In the genomic region with DNA sequence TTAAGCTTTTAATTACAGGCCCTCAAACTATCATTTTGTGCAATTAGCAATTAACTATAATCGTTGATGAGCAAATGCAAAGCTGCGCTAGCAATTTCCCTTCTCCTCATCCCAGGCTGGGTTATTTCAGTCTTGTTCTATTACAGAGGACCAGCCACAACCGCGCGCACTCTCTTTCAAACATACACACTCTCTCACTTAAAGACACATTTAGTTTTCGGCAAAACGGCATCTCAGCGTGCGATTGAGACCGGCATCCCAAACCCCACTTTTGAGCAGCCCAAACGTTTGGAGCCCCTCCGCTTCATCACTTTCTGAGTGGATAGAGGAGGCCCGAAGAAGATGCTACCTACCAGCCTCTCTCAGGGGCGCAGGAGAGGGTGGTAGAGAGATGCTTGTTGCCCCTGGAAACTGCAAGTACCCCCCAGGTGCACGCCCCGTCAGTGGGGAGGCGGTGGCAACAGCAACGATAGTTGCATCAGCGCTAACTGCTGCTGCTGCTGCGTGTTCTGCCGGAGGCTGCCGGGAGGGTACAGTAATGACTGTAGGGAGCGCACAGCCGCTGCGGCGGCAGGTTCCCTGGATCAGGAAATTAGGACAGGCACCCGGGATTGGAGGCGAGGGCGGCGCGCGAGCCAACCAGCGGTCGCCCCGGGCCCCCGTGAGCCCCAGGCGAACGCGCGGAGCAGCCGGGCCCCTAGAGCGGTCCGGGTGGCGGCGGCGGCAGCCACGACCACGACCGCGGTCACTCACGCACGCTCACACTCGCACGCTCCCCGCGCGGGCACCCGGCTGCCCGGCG, we compare ENCODE assay signal across 8 cellular contexts. TPM values are rescaled to one million over a fixed set of nuclear protein-coding genes. Genes with fewer than 3 reads are reported as not detected.
DNase-seq lines count a peak whose midpoint lies in the region; ATAC-seq and TF ChIP-seq lines count a peak whose summit lies in the region.

No MANE protein-coding gene starts in this region.

- no peaks in the 10 kb centered on the region for H3K36me3 ChIP-seq in CD4-positive, alpha-beta memory T cell (ENCODE audit: insufficient read depth, low read length)
- H3K36me3 ChIP-seq in HUES6 (ENCODE audit: control insufficient read depth, insufficient read depth, low read length), result no peaks in the 10 kb centered on the region
- peaks cover 12% of the 10 kb centered on the region for H3K36me3 ChIP-seq in NT2/D1 (ENCODE audit: insufficient read depth, insufficient read length, low read length)
- H3K36me3 ChIP-seq in thoracic aorta, result no peaks in the 10 kb centered on the region

- H3K4me1 ChIP-seq in CD4-positive, alpha-beta memory T cell (ENCODE audit: insufficient read depth, low read length), result peaks cover 18% of the 10 kb centered on the region
- H3K4me1 ChIP-seq in HUES6 (ENCODE audit: control insufficient read depth, insufficient read depth, low read length), result peaks cover 18% of the 10 kb centered on the region
- no peaks in the 10 kb centered on the region for H3K4me1 ChIP-seq in NT2/D1 (ENCODE audit: insufficient read depth, insufficient read length)
- peaks cover 0 to 10% of the 10 kb centered on the region in 2 donors for H3K4me1 ChIP-seq in thoracic aorta (ENCODE audit: control insufficient read depth in 1 of 2, low read depth in 2 of 2)

- TF ChIP-seq CTCF in fibroblast of villous mesenchyme (IDR thresholded peaks at IDR 0.05; ENCODE audit: insufficient read depth, low read depth, low read length), result no peak
- no peak for TF ChIP-seq CTCF in nephron progenitor cell (IDR thresholded peaks at IDR 0.05)
- TF ChIP-seq CTCF in thoracic aorta (IDR thresholded peaks at IDR 0.05), result peak; percentile 26

- DNase-seq in CD4-positive, alpha-beta memory T cell, result peak in 4 of 5 donors; percentile 11 to 23 (median 17)
- peak; percentile 67 for DNase-seq in NT2/D1 (ENCODE audit: low read depth, low spot score)
- peak; percentile 81 for DNase-seq in activated effector memory CD4-positive, alpha-beta T cell treated with anti-CD3 and anti-CD28 coated beads, Interleukin-2, amount 50 U/mL, for 16 hours
- peak; percentile 79 for DNase-seq in fibroblast of villous mesenchyme (ENCODE audit: low read depth)
- peak; percentile 80 for DNase-seq in nephron progenitor cell
- DNase-seq in thoracic aorta (ENCODE audit: low spot score), result no peak

- H3K36me3 Mint-ChIP-seq in CD4-positive, alpha-beta memory T cell, result no peaks in the 10 kb centered on the region
- peaks cover 11% of the 10 kb centered on the region for H3K36me3 Mint-ChIP-seq in nephron progenitor cell (ENCODE audit: low read depth)

- H3K27me3 Mint-ChIP-seq in CD4-positive, alpha-beta memory T cell, result peaks cover 31 to 34% of the 10 kb centered on the region in 2 donors
- H3K27me3 Mint-ChIP-seq in nephron progenitor cell (ENCODE audit: low read depth, poor library complexity), result peaks cover 53% of the 10 kb centered on the region

- intact Hi-C loops in CD4-positive, alpha-beta memory T cell (cut with micrococcal nuclease), result no loop called here

- ATAC-seq in GM21390 (IDR thresholded peaks at IDR 0.05; ENCODE audit: unreplicated experiment) (peak; percentile 55), thoracic aorta (ENCODE audit: insufficient number of reproducible peaks, low FRiP score, low read depth) (peak; percentile 52)

- no peaks in the 10 kb centered on the region for H3K9me3 ChIP-seq in CD4-positive, alpha-beta memory T cell (ENCODE audit: control insufficient read depth in 1 of 2, low read length in 2 of 2)
- H3K9me3 ChIP-seq in HUES6 (ENCODE audit: control insufficient read depth, insufficient read depth, low read depth, low read length) (no peaks in the 10 kb centered on the region), NT2/D1 (ENCODE audit: insufficient read depth, low read length) (peaks cover 5% of the 10 kb centered on the region; the same call in 1 of the 2 replicates), thoracic aorta (no peaks in the 10 kb centered on the region)

- H3K27me3 ChIP-seq in CD4-positive, alpha-beta memory T cell (ENCODE audit: insufficient read depth, low read length), result peaks cover 13% of the 10 kb centered on the region
- H3K27me3 ChIP-seq in HUES6 (ENCODE audit: control insufficient read depth, insufficient read depth, low read length) (peaks cover 56% of the 10 kb centered on the region), NT2/D1 (ENCODE audit: insufficient read depth, insufficient read length) (peaks cover 30% of the 10 kb centered on the region), thoracic aorta (replicated peaks; ENCODE audit: insufficient read depth) (no peaks in the 10 kb centered on the region)

- peak overlapping the region; percentile 66 for H3K9ac ChIP-seq in HUES6 (ENCODE audit: low read length)
- peak overlapping the region; percentile 63 for H3K9ac ChIP-seq in NT2/D1 (ENCODE audit: insufficient read length, low read depth)

- CTCF ChIA-PET in CD4-positive, alpha-beta memory T cell (lab: Charles Lee; ENCODE audit: partially characterized antibody), result no interaction called here

- peaks cover 10 to 29% (median 15%) of the 10 kb centered on the region in 4 donors for H3K4me1 Mint-ChIP-seq in CD4-positive, alpha-beta memory T cell
- peaks cover 18% of the 10 kb centered on the region for H3K4me1 Mint-ChIP-seq in nephron progenitor cell

- peak overlapping the region in 4 of 7 donors; percentile 9 to 44 (median 36) for H3K27ac Mint-ChIP-seq in CD4-positive, alpha-beta memory T cell
- no peak overlapping the region for H3K27ac Mint-ChIP-seq in nephron progenitor cell

- POLR2A ChIA-PET in CD4-positive, alpha-beta memory T cell (lab: Charles Lee; ENCODE audit: partially characterized antibody), result no interaction called here

- H3K4me3 Mint-ChIP-seq in CD4-positive, alpha-beta memory T cell, result peak overlapping the region; percentile 84 to 91 (median 88)
- peak overlapping the region; percentile 87 for H3K4me3 Mint-ChIP-seq in nephron progenitor cell

- H3K9me3 Mint-ChIP-seq in CD4-positive, alpha-beta memory T cell, result peaks cover 0 to 2% (median 0%) of the 10 kb centered on the region in 8 donors
- peaks cover 6% of the 10 kb centered on the region for H3K9me3 Mint-ChIP-seq in nephron progenitor cell

- H3K4me3 ChIP-seq in CD4-positive, alpha-beta memory T cell (ENCODE audit: low read length in 2 of 2), result no peak overlapping the region
- H3K4me3 ChIP-seq in HUES6 (ENCODE audit: low read depth, low read length) (peak overlapping the region; percentile 74), NT2/D1 (ENCODE audit: insufficient read length, low read depth) (peak overlapping the region; percentile 68), fibroblast of villous mesenchyme (ENCODE audit: low read depth, low read length) (peak overlapping the region; percentile 70), thoracic aorta (peak overlapping the region; percentile 83)

- H3K27ac ChIP-seq in CD4-positive, alpha-beta memory T cell (ENCODE audit: low read depth, low read length), result no peak overlapping the region
- H3K27ac ChIP-seq in HUES6 (ENCODE audit: low read depth, low read length) (peak overlapping the region; percentile 1), thoracic aorta (peak overlapping the region; percentile 79 to 89)

RNA-seq across cellular contexts. Expression of gene VLDLR, which starts 0.5 kb away (rescaled TPM):
- under 1 TPM; 0.38 to 0.50 TPM for total RNA-seq in CD4-positive, alpha-beta memory T cell
- under 1 TPM; 0.07 to 0.14 TPM for polyA plus RNA-seq in CD4-positive, alpha-beta memory T cell
- 4.7 and 9.0 TPM in 2 replicates for total RNA-seq in fibroblast of villous mesenchyme
- total RNA-seq in thoracic aorta, result 10 to 100 TPM in 1 of 2 donors, 1 to 10 TPM in 1; 6.6 to 16.9 TPM

Comparison
In these comparisons a context has a peak if more than half of its experiments do, and no peak if none do; other contexts are left out.
1. H3K4me3 ChIP-seq: peak in HUES6 (single experiment), NT2/D1 (single experiment), fibroblast of villous mesenchyme (single experiment) and thoracic aorta (single experiment); none in CD4-positive, alpha-beta memory T cell (0 of 2).